17 cellular contexts compared by ENCODE assay signal in genomic region chr6:64732888-64733287, GRCh38.
DNase-seq lines count a peak whose midpoint lies in the region; ATAC-seq lines count a peak whose summit lies in the region.
"Had no signal": no experiment of that assay in that cellular context is flagged by ENCODE, and none has a peak within 500 bp of the region (broad histone marks: within the 10 kb centered on the region; RNA-seq: fewer than 3 reads in every experiment).

No MANE protein-coding gene starts in this region.

- H3K4me1 Mint-ChIP-seq in naive thymus-derived CD4-positive, alpha-beta T cell, result no peaks in the 10 kb centered on the region

- ATAC-seq in naive thymus-derived CD4-positive, alpha-beta T cell, result no peak
- ATAC-seq: lower lobe of right lung had no signal

- intact Hi-C loops in naive thymus-derived CD4-positive, alpha-beta T cell (cut with micrococcal nuclease), result no loop called here

- no peaks in the 10 kb centered on the region for H3K36me3 Mint-ChIP-seq in naive thymus-derived CD4-positive, alpha-beta T cell

- CTCF ChIA-PET in naive thymus-derived CD4-positive, alpha-beta T cell (lab: Charles Lee), result no interaction called here

- H3K4me1 ChIP-seq in naive thymus-derived CD4-positive, alpha-beta T cell (ENCODE audit: control insufficient read depth in 2 of 2, insufficient read depth in 2 of 2, low read length in 2 of 2), result no peaks in the 10 kb centered on the region
- H3K4me1 ChIP-seq: lower lobe of right lung, vagina had no signal

- no peak overlapping the region for H3K4me3 Mint-ChIP-seq in naive thymus-derived CD4-positive, alpha-beta T cell

- H3K27ac Mint-ChIP-seq in naive thymus-derived CD4-positive, alpha-beta T cell, result no peak overlapping the region

- H3K27ac ChIP-seq in naive thymus-derived CD4-positive, alpha-beta T cell (ENCODE audit: low read depth, low read length), result no peak overlapping the region
- H3K27ac ChIP-seq: BLaER1 treated with 17β-estradiol and CSF1 and Interleukin-3, amounts not matched to agents 10 nM and 100 nM; lower lobe of right lung; vagina had no signal

- DNase-seq in DMS53 (lab: John Stamatoyannopoulos, UW), result peak; percentile 41
- peak; percentile 45 for DNase-seq in M059J (ENCODE audit: low read depth)
- peak; percentile 6 for DNase-seq in UCSD-AML1 (lab: John Stamatoyannopoulos, UW; ENCODE audit: unreplicated experiment)
- peak; percentile 32 for DNase-seq in foreskin melanocyte
- no peak for DNase-seq in SKM-1 treated with dmso at 0.1 percent for 144 hours (lab: John Stamatoyannopoulos, UW; ENCODE audit: unreplicated experiment)
- DNase-seq in GM19238 (ENCODE audit: insufficient read length, low spot score), result no peak
- DNase-seq in NCI-H187 treated with DMSO at 0.1 percent for 48 hours (lab: John Stamatoyannopoulos, UW), result no peak
- no peak for DNase-seq in naive thymus-derived CD4-positive, alpha-beta T cell
- DNase-seq: activated naive CD4-positive, alpha-beta T cell; lower lobe of right lung; NCI-H1436; NCI-H446; right cardiac atrium; SHP77; stimulated activated CD4-positive, alpha-beta T cell treated with anti-CD3 and anti-CD28 coated beads, Interleukin-2, amount 100 ng/mL, for 48 hours had no signal

- H3K9me3 ChIP-seq in naive thymus-derived CD4-positive, alpha-beta T cell (ENCODE audit: control insufficient read depth in 2 of 3, low read length in 3 of 3), result no peaks in the 10 kb centered on the region
- H3K9me3 ChIP-seq: BLaER1 treated with 17β-estradiol and CSF1 and Interleukin-3, amounts not matched to agents 10 nM and 100 nM; lower lobe of right lung; vagina had no signal

- H3K36me3 ChIP-seq in naive thymus-derived CD4-positive, alpha-beta T cell (ENCODE audit: control insufficient read depth in 2 of 3, insufficient read depth in 3 of 3, low read length in 3 of 3), result no peaks in the 10 kb centered on the region
- H3K36me3 ChIP-seq: BLaER1 treated with 17β-estradiol and CSF1 and Interleukin-3, amounts not matched to agents 10 nM and 100 nM; lower lobe of right lung; vagina had no signal

- H3K9me3 Mint-ChIP-seq in naive thymus-derived CD4-positive, alpha-beta T cell, result peaks cover 0 to 14% (median 7%) of the 10 kb centered on the region in 11 donors

- no peaks in the 10 kb centered on the region for H3K27me3 ChIP-seq in naive thymus-derived CD4-positive, alpha-beta T cell (ENCODE audit: control insufficient read depth in 2 of 2, insufficient read depth in 2 of 2, low read length in 2 of 2)
- H3K27me3 ChIP-seq: BLaER1 treated with 17β-estradiol and CSF1 and Interleukin-3, amounts not matched to agents 10 nM and 100 nM; vagina had no signal

- H3K4me3 ChIP-seq in naive thymus-derived CD4-positive, alpha-beta T cell (ENCODE audit: low read length), result no peak overlapping the region
- H3K4me3 ChIP-seq: BLaER1 treated with 17β-estradiol and CSF1 and Interleukin-3, amounts not matched to agents 10 nM and 100 nM; lower lobe of right lung; vagina had no signal

- POLR2A ChIA-PET in naive thymus-derived CD4-positive, alpha-beta T cell (lab: Charles Lee), result no interaction called here

- H3K27me3 Mint-ChIP-seq in naive thymus-derived CD4-positive, alpha-beta T cell, result no peaks in the 10 kb centered on the region

Comparison
In these comparisons a context has a peak if more than half of its experiments do, and no peak if none do; other contexts are left out.
1. DNase-seq: peak in DMS53 (single experiment), M059J (single experiment), UCSD-AML1 (single experiment) and foreskin melanocyte (single experiment); none in SKM-1 treated with dmso at 0.1 percent for 144 hours (single experiment), GM19238 (single experiment), NCI-H187 treated with DMSO at 0.1 percent for 48 hours (single experiment) and naive thymus-derived CD4-positive, alpha-beta T cell (0 of 9).